ENCODE assay signal across 2 cellular contexts in genomic region chr10:8302565-8302964, GRCh38.
TF ChIP-seq lines count a peak whose summit lies in the region.

No MANE protein-coding gene starts in this region.

TF ChIP-seq in A549, 52 proteins besides CTCF, POLR2A, EP300 and RAD21 (continued from another document):
- TF ChIP-seq, protein P1, sequence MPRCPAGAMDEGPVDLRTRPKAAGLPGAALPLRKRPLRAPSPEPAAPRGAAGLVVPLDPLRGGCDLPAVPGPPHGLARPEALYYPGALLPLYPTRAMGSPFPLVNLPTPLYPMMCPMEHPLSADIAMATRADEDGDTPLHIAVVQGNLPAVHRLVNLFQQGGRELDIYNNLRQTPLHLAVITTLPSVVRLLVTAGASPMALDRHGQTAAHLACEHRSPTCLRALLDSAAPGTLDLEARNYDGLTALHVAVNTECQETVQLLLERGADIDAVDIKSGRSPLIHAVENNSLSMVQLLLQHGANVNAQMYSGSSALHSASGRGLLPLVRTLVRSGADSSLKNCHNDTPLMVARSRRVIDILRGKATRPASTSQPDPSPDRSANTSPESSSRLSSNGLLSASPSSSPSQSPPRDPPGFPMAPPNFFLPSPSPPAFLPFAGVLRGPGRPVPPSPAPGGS (IDR thresholded peaks at IDR 0.05): no peak
- TF ChIP-seq SMC3 (IDR thresholded peaks at IDR 0.05) (no peak), MYC (IDR thresholded peaks at IDR 0.05; ENCODE audit: borderline replicate concordance, low read length) (no peak), FOSL2 (IDR thresholded peaks at IDR 0.05) (no peak), FOSL2 (CRISPR knock-in tag; IDR thresholded peaks at IDR 0.05) (no peak), EHF (CRISPR knock-in tag; IDR thresholded peaks at IDR 0.05) (no peak)
- TF ChIP-seq, protein P2, sequence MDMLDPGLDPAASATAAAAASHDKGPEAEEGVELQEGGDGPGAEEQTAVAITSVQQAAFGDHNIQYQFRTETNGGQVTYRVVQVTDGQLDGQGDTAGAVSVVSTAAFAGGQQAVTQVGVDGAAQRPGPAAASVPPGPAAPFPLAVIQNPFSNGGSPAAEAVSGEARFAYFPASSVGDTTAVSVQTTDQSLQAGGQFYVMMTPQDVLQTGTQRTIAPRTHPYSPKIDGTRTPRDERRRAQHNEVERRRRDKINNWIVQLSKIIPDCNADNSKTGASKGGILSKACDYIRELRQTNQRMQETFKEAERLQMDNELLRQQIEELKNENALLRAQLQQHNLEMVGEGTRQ (IDR thresholded peaks at IDR 0.05): no peak

TF ChIP-seq in WTC11, 78 proteins besides CTCF, POLR2A, EP300 and RAD21 (continued from another document):
- no peak for TF ChIP-seq ATF6 (CRISPR knock-in tag; IDR thresholded peaks at IDR 0.05)
- no peak for TF ChIP-seq ELF4 (CRISPR knock-in tag; IDR thresholded peaks at IDR 0.05; ENCODE audit: low read depth)
- TF ChIP-seq NFYB (CRISPR knock-in tag; conservative IDR thresholded peaks at IDR 0.05; ENCODE audit: low read depth): no peak
- TF ChIP-seq RORB (CRISPR knock-in tag; IDR thresholded peaks at IDR 0.05): no peak
- TF ChIP-seq NR1H2 (CRISPR knock-in tag; IDR thresholded peaks at IDR 0.05): no peak
- no peak for TF ChIP-seq E2F1 (CRISPR knock-in tag; IDR thresholded peaks at IDR 0.05)
- TF ChIP-seq, protein P3, sequence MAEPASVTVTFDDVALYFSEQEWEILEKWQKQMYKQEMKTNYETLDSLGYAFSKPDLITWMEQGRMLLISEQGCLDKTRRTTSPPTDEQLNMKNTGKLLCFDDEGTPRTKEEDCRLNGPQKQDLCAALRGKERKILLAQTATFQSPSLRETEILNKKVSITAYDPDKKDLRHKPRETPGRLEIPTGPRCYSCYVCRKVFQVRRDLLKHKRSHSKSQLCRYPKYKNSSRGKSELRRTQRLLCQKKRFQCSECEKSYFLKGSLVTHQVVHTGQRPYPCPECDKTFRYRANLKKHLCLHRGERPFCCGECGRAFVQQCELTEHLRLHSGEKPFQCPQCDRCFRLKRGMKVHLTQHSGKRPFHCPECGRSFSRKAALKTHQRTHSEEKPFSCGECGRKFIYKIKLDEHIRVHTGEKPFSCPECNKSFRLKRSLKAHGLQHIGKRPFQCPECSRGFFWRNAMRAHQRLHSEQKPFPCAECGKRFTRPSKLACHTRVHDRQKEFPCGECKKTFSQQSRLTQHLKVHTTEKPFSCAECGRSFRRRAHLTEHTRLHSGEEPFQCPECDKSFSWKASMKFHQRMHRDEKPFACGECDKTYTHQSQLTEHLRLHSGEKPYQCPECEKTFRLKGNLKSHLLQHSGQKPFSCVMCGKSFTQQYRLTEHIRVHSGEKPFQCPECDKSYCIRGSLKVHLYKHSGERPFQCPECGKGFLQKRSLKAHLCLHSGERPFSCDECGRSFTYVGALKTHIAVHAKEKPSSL (CRISPR knock-in tag; conservative IDR thresholded peaks at IDR 0.05): no peak
- TF ChIP-seq AR (CRISPR knock-in tag; IDR thresholded peaks at IDR 0.05): no peak
- TF ChIP-seq FOXJ3 (CRISPR knock-in tag; IDR thresholded peaks at IDR 0.05; ENCODE audit: borderline replicate concordance): no peak
- no peak for TF ChIP-seq TEAD1 (CRISPR knock-in tag; IDR thresholded peaks at IDR 0.05)
- TF ChIP-seq SMAD3 (CRISPR knock-in tag; IDR thresholded peaks at IDR 0.05; ENCODE audit: borderline replicate concordance): no peak
- TF ChIP-seq ZNF416 (CRISPR knock-in tag; IDR thresholded peaks at IDR 0.05): no peak
- no peak for TF ChIP-seq ZNF138 (CRISPR knock-in tag; conservative IDR thresholded peaks at IDR 0.05)
